12 cellular contexts compared by ENCODE assay signal in the genomic region with DNA sequence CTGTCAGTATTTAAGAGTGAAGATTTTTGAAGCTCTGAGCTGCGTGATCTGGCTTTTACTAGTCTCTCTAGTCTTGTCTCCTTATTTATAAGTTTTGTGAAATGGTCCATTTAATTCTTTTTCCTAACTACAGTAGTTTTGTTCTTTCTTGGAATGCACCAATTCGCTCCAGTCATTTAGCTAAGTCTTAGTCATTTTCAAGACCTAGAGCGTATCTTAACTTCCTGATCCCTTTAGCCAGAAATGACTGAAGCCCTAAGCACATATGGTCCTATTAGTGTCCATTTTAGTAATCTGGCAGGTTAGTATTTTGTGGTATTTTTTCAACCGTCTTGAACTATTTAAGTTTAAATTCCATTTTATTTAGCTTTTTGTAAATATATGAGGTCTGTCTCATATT. TPM values are rescaled to one million over a fixed set of nuclear protein-coding genes. Genes with fewer than 3 reads are reported as not detected.
DNase-seq lines count a peak whose midpoint lies in the region; ATAC-seq and TF ChIP-seq lines count a peak whose summit lies in the region.
"Had no signal": no experiment of that assay in that cellular context is flagged by ENCODE, and none has a peak within 500 bp of the region (broad histone marks: within the 10 kb centered on the region; RNA-seq: fewer than 3 reads in every experiment).

No MANE protein-coding gene starts in this region.

- peak overlapping the region in 1 of 2 donors; percentile 79 for H3K4me3 Mint-ChIP-seq in effector memory CD8-positive, alpha-beta T cell
- H3K4me3 Mint-ChIP-seq in osteocyte (ENCODE audit: unreplicated experiment), result no peak overlapping the region

- H3K4me3 ChIP-seq in SK-N-SH (ENCODE audit: low read depth in 2 of 2, low read length in 1 of 2), result no peak overlapping the region
- H3K4me3 ChIP-seq in NB4 (ENCODE audit: low read depth, low read length), result peak overlapping the region; percentile 8
- no peak overlapping the region for H3K4me3 ChIP-seq in left lung
- H3K4me3 ChIP-seq: left ventricle myocardium inferior had no signal

- no peak for TF ChIP-seq EP300 in SK-N-SH (IDR thresholded peaks at IDR 0.05; ENCODE audit: borderline replicate concordance in 1 of 2, low read depth in 1 of 2, low read length in 1 of 2)

- H3K27me3 ChIP-seq in SK-N-SH (ENCODE audit: insufficient read depth), result no peaks in the 10 kb centered on the region
- H3K27me3 ChIP-seq in left lung, result no peaks in the 10 kb centered on the region
- H3K27me3 ChIP-seq: brain microvascular endothelial cell had no signal

- peak overlapping the region; percentile 20 to 93 for H3K27ac Mint-ChIP-seq in effector memory CD8-positive, alpha-beta T cell
- peak overlapping the region; percentile 23 for H3K27ac Mint-ChIP-seq in osteocyte (ENCODE audit: unreplicated experiment)

- 91% methylated on average over 4 of the region's 4 CpGs for WGBS in SK-N-SH (ENCODE audit: low lambda C conversion rate)

- H3K9ac ChIP-seq in SK-N-SH, result no peak overlapping the region

- peaks cover 83% of the 10 kb centered on the region for H3K79me2 ChIP-seq in SK-N-SH (ENCODE audit: insufficient read depth)

- H3K4me1 ChIP-seq in SK-N-SH (ENCODE audit: control insufficient read depth in 1 of 2, insufficient read depth in 2 of 2, low read depth in 1 of 2, low read length in 1 of 2), result peaks cover 16 to 17% of the 10 kb centered on the region in 2 experiments; a peak in 3 of 4 replicates
- peaks cover 0 to 68% of the 10 kb centered on the region in 2 donors for H3K4me1 ChIP-seq in left lung

- peaks cover 26% of the 10 kb centered on the region for H3F3A ChIP-seq in SK-N-SH (replicated peaks; ENCODE audit: insufficient read depth)

- TF ChIP-seq POLR2A in NB4 (IDR thresholded peaks at IDR 0.05; ENCODE audit: extremely low read depth, insufficient read length), result no peak

- no peaks in the 10 kb centered on the region for H3K9me3 Mint-ChIP-seq in effector memory CD8-positive, alpha-beta T cell
- no peaks in the 10 kb centered on the region for H3K9me3 Mint-ChIP-seq in osteocyte (ENCODE audit: unreplicated experiment)

- no peak overlapping the region for H2AFZ ChIP-seq in SK-N-SH (ENCODE audit: low read depth)

- peak overlapping the region in 1 of 2 experiments; percentile 4; a peak in 1 of 4 replicates for H3K27ac ChIP-seq in SK-N-SH (ENCODE audit: low read depth in 2 of 2, low read length in 1 of 2)
- peak overlapping the region in 1 of 2 donors; percentile 11 for H3K27ac ChIP-seq in left lung
- H3K27ac ChIP-seq: 22Rv1, brain microvascular endothelial cell, left ventricle myocardium inferior had no signal

- CTCF ChIA-PET in SK-N-SH (lab: Yijun Ruan, JAX), result no interaction called here

- peaks cover 75% of the 10 kb centered on the region for H4K20me1 ChIP-seq in SK-N-SH (ENCODE audit: insufficient read depth)

- no peaks in the 10 kb centered on the region for H3K9me3 ChIP-seq in SK-N-SH
- H3K9me3 ChIP-seq in left lung, result no peaks in the 10 kb centered on the region
- H3K9me3 ChIP-seq: left ventricle myocardium inferior had no signal

- intact Hi-C loops in left lung (cut with DNase I), result no loop called here

- H3K4me1 Mint-ChIP-seq in effector memory CD8-positive, alpha-beta T cell (ENCODE audit: low read depth in 2 of 2), result peaks cover 47 to 54% of the 10 kb centered on the region in 2 donors
- H3K4me1 Mint-ChIP-seq in osteocyte (ENCODE audit: unreplicated experiment), result peaks cover 51% of the 10 kb centered on the region

- ATAC-seq in SK-N-SH treated with all-trans-retinoic acid at 6 μM for 48 hours (no peak), GM18870 (IDR thresholded peaks at IDR 0.05; ENCODE audit: unreplicated experiment) (no peak), left lung (no peak)
- ATAC-seq in effector memory CD8-positive, alpha-beta T cell (replicated peaks), result no peak

- TF ChIP-seq CTCF in SK-N-SH (IDR thresholded peaks at IDR 0.05) (no peak), NB4 (IDR thresholded peaks at IDR 0.05; ENCODE audit: low read depth, low read length) (no peak), osteocyte (IDR thresholded peaks at IDR 0.05) (no peak), left lung (IDR thresholded peaks at IDR 0.05) (no peak)

- peak overlapping the region; percentile 34; the same call in 1 of the 2 replicates for H3K4me2 ChIP-seq in SK-N-SH

- H3K36me3 ChIP-seq in SK-N-SH (replicated peaks in 1 of 2; ENCODE audit: control insufficient read depth in 1 of 2, insufficient read depth in 2 of 2, low read length in 1 of 2) (peaks cover 5 to 19% of the 10 kb centered on the region in 2 experiments), left lung (no peaks in the 10 kb centered on the region)
- H3K36me3 ChIP-seq: brain microvascular endothelial cell, left ventricle myocardium inferior had no signal

- H3K9me2 ChIP-seq in SK-N-SH, result no peaks in the 10 kb centered on the region

- peaks cover 19% of the 10 kb centered on the region for H3K36me3 Mint-ChIP-seq in effector memory CD8-positive, alpha-beta T cell (ENCODE audit: insufficient read depth)
- H3K36me3 Mint-ChIP-seq in osteocyte (ENCODE audit: unreplicated experiment), result no peaks in the 10 kb centered on the region

- DNase-seq in SK-N-SH, result no peak
- DNase-seq in NB4 (ENCODE audit: low read depth), result no peak
- no peak for DNase-seq in effector memory CD8-positive, alpha-beta T cell
- DNase-seq in osteocyte (ENCODE audit: extremely low spot score, unreplicated experiment), result no peak
- no peak for DNase-seq in DMS153 (lab: John Stamatoyannopoulos, UW)
- DNase-seq in left lung, result no peak
- DNase-seq: brain microvascular endothelial cell, left ventricle myocardium inferior, SW 1271 had no signal

- H3K27me3 Mint-ChIP-seq in effector memory CD8-positive, alpha-beta T cell, result no peaks in the 10 kb centered on the region
- H3K27me3 Mint-ChIP-seq in osteocyte (ENCODE audit: unreplicated experiment), result no peaks in the 10 kb centered on the region

- no peak for TF ChIP-seq RAD21 in SK-N-SH (IDR thresholded peaks at IDR 0.05; ENCODE audit: low read length)

- POLR2A ChIA-PET in SK-N-SH (lab: Yijun Ruan, JAX), result no interaction called here

TF ChIP-seq in SK-N-SH, 30 proteins besides CTCF, POLR2A, EP300 and RAD21 (continues in another document):
- TF ChIP-seq SMC3 (IDR thresholded peaks at IDR 0.05; ENCODE audit: low read depth, low read length), result no peak
- TF ChIP-seq, protein P1, sequence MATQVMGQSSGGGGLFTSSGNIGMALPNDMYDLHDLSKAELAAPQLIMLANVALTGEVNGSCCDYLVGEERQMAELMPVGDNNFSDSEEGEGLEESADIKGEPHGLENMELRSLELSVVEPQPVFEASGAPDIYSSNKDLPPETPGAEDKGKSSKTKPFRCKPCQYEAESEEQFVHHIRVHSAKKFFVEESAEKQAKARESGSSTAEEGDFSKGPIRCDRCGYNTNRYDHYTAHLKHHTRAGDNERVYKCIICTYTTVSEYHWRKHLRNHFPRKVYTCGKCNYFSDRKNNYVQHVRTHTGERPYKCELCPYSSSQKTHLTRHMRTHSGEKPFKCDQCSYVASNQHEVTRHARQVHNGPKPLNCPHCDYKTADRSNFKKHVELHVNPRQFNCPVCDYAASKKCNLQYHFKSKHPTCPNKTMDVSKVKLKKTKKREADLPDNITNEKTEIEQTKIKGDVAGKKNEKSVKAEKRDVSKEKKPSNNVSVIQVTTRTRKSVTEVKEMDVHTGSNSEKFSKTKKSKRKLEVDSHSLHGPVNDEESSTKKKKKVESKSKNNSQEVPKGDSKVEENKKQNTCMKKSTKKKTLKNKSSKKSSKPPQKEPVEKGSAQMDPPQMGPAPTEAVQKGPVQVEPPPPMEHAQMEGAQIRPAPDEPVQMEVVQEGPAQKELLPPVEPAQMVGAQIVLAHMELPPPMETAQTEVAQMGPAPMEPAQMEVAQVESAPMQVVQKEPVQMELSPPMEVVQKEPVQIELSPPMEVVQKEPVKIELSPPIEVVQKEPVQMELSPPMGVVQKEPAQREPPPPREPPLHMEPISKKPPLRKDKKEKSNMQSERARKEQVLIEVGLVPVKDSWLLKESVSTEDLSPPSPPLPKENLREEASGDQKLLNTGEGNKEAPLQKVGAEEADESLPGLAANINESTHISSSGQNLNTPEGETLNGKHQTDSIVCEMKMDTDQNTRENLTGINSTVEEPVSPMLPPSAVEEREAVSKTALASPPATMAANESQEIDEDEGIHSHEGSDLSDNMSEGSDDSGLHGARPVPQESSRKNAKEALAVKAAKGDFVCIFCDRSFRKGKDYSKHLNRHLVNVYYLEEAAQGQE (IDR thresholded peaks at IDR 0.05; ENCODE audit: low read depth, low read length), result no peak
- no peak for TF ChIP-seq ELF1 (IDR thresholded peaks at IDR 0.05)
- no peak for TF ChIP-seq RCOR1 (IDR thresholded peaks at IDR 0.05; ENCODE audit: low read length)

TF ChIP-seq in SK-N-SH treated with all-trans-retinoic acid at 6 μM for 48 hours, 23 proteins besides CTCF, POLR2A, EP300 and RAD21 (continues in another document):
- TF ChIP-seq POU6F1 (CRISPR knock-in tag; IDR thresholded peaks at IDR 0.05; ENCODE audit: borderline replicate concordance, low read depth), result no peak
- TF ChIP-seq PPARA (CRISPR knock-in tag; IDR thresholded peaks at IDR 0.05; ENCODE audit: borderline replicate concordance), result no peak
- no peak for TF ChIP-seq SNAI2 (CRISPR knock-in tag; IDR thresholded peaks at IDR 0.05)
- TF ChIP-seq RARB (CRISPR knock-in tag; IDR thresholded peaks at IDR 0.05), result no peak
- TF ChIP-seq CSDC2 (CRISPR knock-in tag; IDR thresholded peaks at IDR 0.05), result no peak
- no peak for TF ChIP-seq ISL1 (CRISPR knock-in tag; IDR thresholded peaks at IDR 0.05)

RNA-seq across cellular contexts. Expression of gene BIRC6, which starts 3.6 kb away (rescaled TPM):
- 28.9 and 35.3 TPM in 2 replicates for polyA plus RNA-seq in SK-N-SH (2012; rRNA removed)
- polyA plus RNA-seq in SK-N-SH (2012; cell fraction: cytosol; rRNA removed), result 27.4 and 32.0 TPM in 2 replicates
- polyA plus RNA-seq in SK-N-SH (2012; cell fraction: nucleus; rRNA removed), result 39.3 and 76.2 TPM in 2 replicates
- total RNA-seq in osteocyte (96.2 and 98.8 TPM in 2 replicates), left lung (10 to 100 TPM; 71.7 to 94.6 TPM)
